Comparison of ENCODE assay signal across 22 cellular contexts in the genomic region with DNA sequence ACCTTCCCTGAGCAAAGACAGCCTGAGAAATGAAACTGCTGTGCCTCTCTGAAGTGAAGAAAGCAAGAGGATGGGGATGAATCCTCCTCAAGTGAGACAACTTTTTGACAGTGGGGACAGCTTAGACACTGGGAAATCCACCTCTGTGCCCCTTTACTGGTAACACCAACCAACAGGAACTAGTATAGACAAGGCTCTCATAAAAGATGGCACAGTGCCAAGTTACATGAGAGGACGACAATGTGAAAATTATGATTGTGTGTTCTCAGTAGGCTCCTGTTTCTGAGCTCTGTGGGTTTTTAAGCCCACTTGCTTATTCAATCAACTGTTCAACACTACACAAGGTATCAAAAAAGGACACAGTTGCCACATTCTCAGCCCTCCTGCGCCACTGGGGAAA. TPM values are rescaled to one million over a fixed set of nuclear protein-coding genes. Genes with fewer than 3 reads are reported as not detected.
A peak's percentile ranks its signal among the peaks of the same experiment; 100 is the strongest.
DNase-seq lines count a peak whose midpoint lies in the region; ATAC-seq and TF ChIP-seq lines count a peak whose summit lies in the region.
"Had no signal": no experiment of that assay in that cellular context is flagged by ENCODE, and none has a peak within 500 bp of the region (broad histone marks: within the 10 kb centered on the region; RNA-seq: fewer than 3 reads in every experiment).

No MANE protein-coding gene starts in this region.

- H3K27ac ChIP-seq in H9 (ENCODE audit: insufficient read length, low read depth, low read length) (peak overlapping the region; percentile 77), mesendoderm (ENCODE audit: low read depth, low read length) (no peak overlapping the region)
- H3K27ac ChIP-seq: breast epithelium, C4-2B, KMS-11, suprapubic skin, vagina had no signal

- no peak overlapping the region for H2AFZ ChIP-seq in H9 (ENCODE audit: low read length)

- H3K27ac Mint-ChIP-seq in H9, result peak overlapping the region; percentile 68 to 98 (median 73); a peak in 6 of 7 replicates
- H3K27ac Mint-ChIP-seq: activated CD8-positive, alpha-beta T cell treated with anti-CD3 and anti-CD28 coated beads, Interleukin-2, amount 10 ng/mL, durations not matched to agents 7 days and 5 days had no signal

- no peak overlapping the region for H3K56ac ChIP-seq in H9 (ENCODE audit: insufficient read length, low read depth, low read length)
- H3K56ac ChIP-seq in mesendoderm (ENCODE audit: low read length), result no peak overlapping the region

- in situ Hi-C loops in KBM-7 (cut with MboI; ENCODE audit: low pct_unique_long_range_greater_than_20kb, low sequenced_read_pairs), result no loop called here

- H3K14ac ChIP-seq in H9 (ENCODE audit: insufficient read depth, low read length), result no peak overlapping the region

- TF ChIP-seq CTCF in H9 (conservative IDR thresholded peaks at IDR 0.05), result no peak
- TF ChIP-seq CTCF in choroid plexus epithelial cell (conservative IDR thresholded peaks at IDR 0.05; ENCODE audit: low read depth, low read length), result no peak

- H3K9me3 Mint-ChIP-seq in H9, result no peaks in the 10 kb centered on the region
- H3K9me3 Mint-ChIP-seq: naive thymus-derived CD8-positive, alpha-beta T cell had no signal

- H3K27me3 ChIP-seq in H9 (ENCODE audit: insufficient read depth, low read length) (no peaks in the 10 kb centered on the region), mesendoderm (ENCODE audit: insufficient read depth, low read length, poor library complexity) (no peaks in the 10 kb centered on the region)
- H3K27me3 ChIP-seq: breast epithelium, suprapubic skin, vagina had no signal

- DNase-seq in NCI-H2227 (lab: John Stamatoyannopoulos, UW; ENCODE audit: unreplicated experiment) (peak; percentile 5), NCI-H2227 treated with DMSO at 0.1 percent for 48 hours (lab: John Stamatoyannopoulos, UW) (no peak), H9 (no peak), choroid plexus epithelial cell (ENCODE audit: low read depth) (peak; percentile 15), mesendoderm (no peak), iPS-NIHi11 (ENCODE audit: low spot score) (no peak), KBM-7 (no peak)
- DNase-seq: activated CD8-positive, alpha-beta T cell treated with anti-CD3 and anti-CD28 coated beads, Interleukin-2, amount 10 ng/mL, durations not matched to agents 7 days and 5 days; activated T-cell treated with anti-CD3 and anti-CD28 coated beads, Interleukin-2, amount 50 U/mL, for 1 hour; cortex of kidney; kidney; mesenchymal stem cell; naive thymus-derived CD8-positive, alpha-beta T cell; NCI-H1048; NCI-H510A treated with DMSO at 0.1 percent for 48 hours; RPMI8226 had no signal

- H3K79me1 ChIP-seq in H9 (ENCODE audit: insufficient read depth, low read depth, low read length, poor library complexity, severe bottlenecking), result no peaks in the 10 kb centered on the region
- H3K79me1 ChIP-seq in mesendoderm (ENCODE audit: low read length), result no peaks in the 10 kb centered on the region

- H3K9me3 ChIP-seq in H9 (ENCODE audit: control insufficient read depth, low read depth, low read length), result no peaks in the 10 kb centered on the region
- H3K9me3 ChIP-seq: breast epithelium, suprapubic skin, vagina had no signal

- no peak overlapping the region for H3K9ac ChIP-seq in H9 (ENCODE audit: extremely low read depth, insufficient read length, low read length)
- H3K9ac ChIP-seq in mesendoderm (ENCODE audit: low read length), result peak overlapping the region; percentile 9
- H3K9ac ChIP-seq: KMS-11 had no signal

- H3K4me3 ChIP-seq in choroid plexus epithelial cell (ENCODE audit: low read depth, low read length) (no peak overlapping the region), mesendoderm (ENCODE audit: low read length) (no peak overlapping the region)
- H3K4me3 ChIP-seq: breast epithelium, suprapubic skin, vagina had no signal

- peaks cover 31% of the 10 kb centered on the region for H3K36me3 ChIP-seq in mesendoderm (ENCODE audit: control insufficient read depth, insufficient read depth, low read length)

- no peak overlapping the region for H3T11ph ChIP-seq in H9 (ENCODE audit: low read length)

- H3K4ac ChIP-seq in H9 (ENCODE audit: low read depth, low read length) (no peak overlapping the region), mesendoderm (ENCODE audit: low read depth, low read length) (no peak overlapping the region)

- no peak overlapping the region for H2BK20ac ChIP-seq in H9 (ENCODE audit: low read depth, low read length, poor library complexity, severe bottlenecking)

- H3K23me2 ChIP-seq in H9 (ENCODE audit: insufficient read length, low read depth, low read length, poor library complexity, severe bottlenecking), result no peaks in the 10 kb centered on the region

- no peak overlapping the region for H2BK15ac ChIP-seq in H9 (ENCODE audit: low read depth, low read length)
- H2BK15ac ChIP-seq in mesendoderm (replicated peaks; ENCODE audit: low read depth), result no peak overlapping the region

- H2BK120ac ChIP-seq in H9 (ENCODE audit: low read depth, low read length, poor library complexity, severe bottlenecking) (no peak overlapping the region), mesendoderm (ENCODE audit: low read depth, low read length) (no peak overlapping the region)

- no peak overlapping the region for H4K91ac ChIP-seq in H9 (ENCODE audit: insufficient read length, low read depth, low read length)

- no peak overlapping the region for H2BK12ac ChIP-seq in H9 (ENCODE audit: insufficient read length, low read depth, low read length)

- H3K18ac ChIP-seq in H9 (ENCODE audit: insufficient read length, low read depth, low read length) (no peak overlapping the region), mesendoderm (ENCODE audit: low read length) (no peak overlapping the region)

- H3K23ac ChIP-seq in H9 (ENCODE audit: insufficient read length, low read depth, low read length) (no peak overlapping the region), mesendoderm (ENCODE audit: low read length) (no peak overlapping the region)

- no peaks in the 10 kb centered on the region for H3K27me3 Mint-ChIP-seq in H9 (ENCODE audit: low read depth)
- H3K27me3 Mint-ChIP-seq: naive thymus-derived CD8-positive, alpha-beta T cell had no signal

- no peak for ATAC-seq in HG03097 (IDR thresholded peaks at IDR 0.05; ENCODE audit: low FRiP score, unreplicated experiment)
- ATAC-seq: activated CD8-positive, alpha-beta T cell treated with anti-CD3 and anti-CD28 coated beads, Interleukin-2, amount 10 ng/mL, durations not matched to agents 7 days and 5 days; naive thymus-derived CD8-positive, alpha-beta T cell had no signal

- H4K5ac ChIP-seq in H9 (ENCODE audit: insufficient read length, low read depth, low read length) (no peak overlapping the region), mesendoderm (ENCODE audit: low read length) (no peak overlapping the region)

- H2AK5ac ChIP-seq in H9 (ENCODE audit: insufficient read length, low read length) (no peak overlapping the region), mesendoderm (ENCODE audit: low read length) (no peak overlapping the region)

- H2BK5ac ChIP-seq in H9 (ENCODE audit: insufficient read length, low read length) (no peak overlapping the region), mesendoderm (ENCODE audit: low read length) (no peak overlapping the region)

- H4K8ac ChIP-seq in H9 (replicated peaks; ENCODE audit: insufficient read length, low read depth, low read length) (no peak overlapping the region), mesendoderm (ENCODE audit: low read depth, low read length) (no peak overlapping the region)

- peaks cover 35 to 36% of the 10 kb centered on the region in 2 experiments for H3K4me1 Mint-ChIP-seq in H9
- H3K4me1 Mint-ChIP-seq: naive thymus-derived CD8-positive, alpha-beta T cell had no signal

- WGBS in H9 (ENCODE audit: extremely low coverage, insufficient read length, low lambda C conversion rate), result no CpG with 5 or more reads among the region's 2 CpGs
- WGBS in mesendoderm (ENCODE audit: extremely low coverage, insufficient coverage, low lambda C conversion rate), result no CpG with 5 or more reads among the region's 2 CpGs

- H3K79me2 ChIP-seq in H9 (ENCODE audit: insufficient read depth, low read length) (no peaks in the 10 kb centered on the region), mesendoderm (ENCODE audit: control insufficient read depth, insufficient read depth, low read length) (no peaks in the 10 kb centered on the region)

- H3K36me3 Mint-ChIP-seq in H9 (ENCODE audit: insufficient read depth in 1 of 3, low read depth in 3 of 3), result peaks cover 75 to 93% (median 78%) of the 10 kb centered on the region in 3 experiments

- H4K20me1 ChIP-seq in H9 (ENCODE audit: control insufficient read depth, insufficient read depth, insufficient read length), result no peaks in the 10 kb centered on the region

- H3K4me2 ChIP-seq in H9 (ENCODE audit: insufficient read depth, insufficient read length, low read length) (no peak overlapping the region), mesendoderm (ENCODE audit: low read length) (no peak overlapping the region)
- H3K4me2 ChIP-seq: KMS-11 had no signal

- H3K4me1 ChIP-seq in H9 (ENCODE audit: insufficient read depth, low read length) (peaks cover 13% of the 10 kb centered on the region), mesendoderm (ENCODE audit: control insufficient read depth, low read depth, low read length) (peaks cover 3% of the 10 kb centered on the region)
- H3K4me1 ChIP-seq: breast epithelium, suprapubic skin, vagina had no signal

- H3K4me3 Mint-ChIP-seq in H9, result no peak overlapping the region
- H3K4me3 Mint-ChIP-seq: activated CD8-positive, alpha-beta T cell treated with anti-CD3 and anti-CD28 coated beads, Interleukin-2, amount 10 ng/mL, durations not matched to agents 7 days and 5 days; naive thymus-derived CD8-positive, alpha-beta T cell had no signal

RNA-seq across cellular contexts. Expression of a gene that starts 41.6 kb away (rescaled TPM):
- total RNA-seq in H9 (2021), result 29.3 and 29.8 TPM in 2 replicates
- 30.4 TPM for polyA plus RNA-seq in mesendoderm (2013, experiment 1 of 2)
- polyA plus RNA-seq in mesendoderm (2013, experiment 2 of 2), result 30.0 TPM

Comparison
In these comparisons a context has a peak if more than half of its experiments do, and no peak if none do; other contexts are left out.
1. DNase-seq: peak in NCI-H2227 (single experiment) and choroid plexus epithelial cell (single experiment); none in NCI-H2227 treated with DMSO at 0.1 percent for 48 hours (single experiment), H9 (single experiment), mesendoderm (single experiment), iPS-NIHi11 (single experiment) and KBM-7 (single experiment).